1 cellular context compared by ENCODE assay signal in genomic region chr7:7731732-7732131, GRCh38.
A peak's percentile ranks its signal among the peaks of the same experiment; 100 is the strongest.
TF ChIP-seq lines count a peak whose summit lies in the region.

No MANE protein-coding gene starts in this region.

TF ChIP-seq in HepG2, 621 proteins besides CTCF, POLR2A, EP300 and RAD21 (continued from another document):
- TF ChIP-seq AHDC1 (CRISPR knock-in tag; IDR thresholded peaks at IDR 0.05; ENCODE audit: borderline replicate concordance) (peak; percentile 97; the same call in 1 of the 2 replicates), HNRNPK (IDR thresholded peaks at IDR 0.05; ENCODE audit: low read depth, low read length, poor library complexity, severe bottlenecking) (no peak), FOXJ3 (CRISPR knock-in tag; IDR thresholded peaks at IDR 0.05; ENCODE audit: borderline replicate concordance) (peak; percentile 41; the same call in 1 of the 2 replicates), NR2C2 (CRISPR knock-in tag; IDR thresholded peaks at IDR 0.05; ENCODE audit: borderline replicate concordance) (no peak), FOXA3 (CRISPR knock-in tag; IDR thresholded peaks at IDR 0.05) (peak; percentile 77), ZNF382 (CRISPR knock-in tag; IDR thresholded peaks at IDR 0.05; ENCODE audit: borderline replicate concordance) (no peak), ZNF337 (CRISPR knock-in tag; IDR thresholded peaks at IDR 0.05; ENCODE audit: borderline replicate concordance, low read depth) (no peak), ZNF484 (CRISPR knock-in tag; IDR thresholded peaks at IDR 0.05; ENCODE audit: borderline replicate concordance, low read depth) (no peak), ARID2 (CRISPR knock-in tag; IDR thresholded peaks at IDR 0.05; ENCODE audit: borderline replicate concordance) (no peak), XRCC5 (optimal IDR thresholded peaks at IDR 0.05; ENCODE audit: low read length) (no peak)
- TF ChIP-seq, protein P1, sequence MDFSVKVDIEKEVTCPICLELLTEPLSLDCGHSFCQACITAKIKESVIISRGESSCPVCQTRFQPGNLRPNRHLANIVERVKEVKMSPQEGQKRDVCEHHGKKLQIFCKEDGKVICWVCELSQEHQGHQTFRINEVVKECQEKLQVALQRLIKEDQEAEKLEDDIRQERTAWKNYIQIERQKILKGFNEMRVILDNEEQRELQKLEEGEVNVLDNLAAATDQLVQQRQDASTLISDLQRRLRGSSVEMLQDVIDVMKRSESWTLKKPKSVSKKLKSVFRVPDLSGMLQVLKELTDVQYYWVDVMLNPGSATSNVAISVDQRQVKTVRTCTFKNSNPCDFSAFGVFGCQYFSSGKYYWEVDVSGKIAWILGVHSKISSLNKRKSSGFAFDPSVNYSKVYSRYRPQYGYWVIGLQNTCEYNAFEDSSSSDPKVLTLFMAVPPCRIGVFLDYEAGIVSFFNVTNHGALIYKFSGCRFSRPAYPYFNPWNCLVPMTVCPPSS (IDR thresholded peaks at IDR 0.05), result no peak
TF ChIP-seq in HepG2: peak in this region for 69.
